1 cellular context compared by ENCODE assay signal in genomic region chr19:8483165-8483564, GRCh38.
TF ChIP-seq lines count a peak whose summit lies in the region.

No MANE protein-coding gene starts in this region.

TF ChIP-seq in HEK293T, 16 proteins besides CTCF, POLR2A, EP300 and RAD21:
- TF ChIP-seq BHLHE40 (IDR thresholded peaks at IDR 0.05; ENCODE audit: borderline replicate concordance) (no peak), L3MBTL2 (conservative IDR thresholded peaks at IDR 0.05) (no peak), FOXK2 (IDR thresholded peaks at IDR 0.05) (no peak), NFRKB (IDR thresholded peaks at IDR 0.05) (no peak), ARNT (IDR thresholded peaks at IDR 0.05) (no peak), FOXA1 (IDR thresholded peaks at IDR 0.05) (no peak), SP1 (IDR thresholded peaks at IDR 0.05) (no peak), ZNF384 (IDR thresholded peaks at IDR 0.05) (no peak), HDGF (IDR thresholded peaks at IDR 0.05; ENCODE audit: borderline replicate concordance) (no peak), PKNOX1 (IDR thresholded peaks at IDR 0.05) (no peak), ELF4 (IDR thresholded peaks at IDR 0.05) (no peak), SUZ12 (IDR thresholded peaks at IDR 0.05) (no peak)
